ENCODE assay signal across 8 cellular contexts in genomic region chr18:3297025-3297984, GRCh38. TPM values are rescaled to one million over a fixed set of nuclear protein-coding genes. Genes with fewer than 3 reads are reported as not detected.
DNase-seq lines count a peak whose midpoint lies in the region; ATAC-seq and TF ChIP-seq lines count a peak whose summit lies in the region.

No MANE protein-coding gene starts in this region.

- no peaks in the 10 kb centered on the region for H3K9me3 ChIP-seq in liver (ENCODE audit: control insufficient read depth in 4 of 4, low read length in 3 of 4)

- WGBS in liver: 7% methylated on average over 18 of the region's 18 CpGs

- peak; percentile 56 to 75 for TF ChIP-seq RAD21 in liver (IDR thresholded peaks at IDR 0.05)

- H3K9ac ChIP-seq in liver (ENCODE audit: low read depth in 1 of 2, low read length in 2 of 2): peak overlapping the region in 1 of 2 donors; percentile 64

- H3K36me3 ChIP-seq in liver (ENCODE audit: control insufficient read depth in 4 of 4, insufficient read depth in 3 of 4, low read depth in 1 of 4, low read length in 3 of 4): no peaks in the 10 kb centered on the region

- H3K27ac ChIP-seq in liver (ENCODE audit: low read depth in 1 of 2, low read length in 2 of 2): peak overlapping the region in 1 of 2 donors; percentile 43

- peak overlapping the region; percentile 53 to 70 (median 64) for H3K4me3 ChIP-seq in liver (ENCODE audit: low read depth in 1 of 3, low read length in 3 of 3)

- ATAC-seq in GM18508 (IDR thresholded peaks at IDR 0.05; ENCODE audit: insufficient read depth, unreplicated experiment): peak; percentile 100
- peak; percentile 98 for ATAC-seq in HG02943 (IDR thresholded peaks at IDR 0.05; ENCODE audit: low read depth, unreplicated experiment)

- H3K27me3 ChIP-seq in liver (ENCODE audit: control insufficient read depth in 4 of 4, insufficient read depth in 4 of 4, low read length in 3 of 4): no peaks in the 10 kb centered on the region

- peak; percentile 91 for DNase-seq in NCI-H2227 (lab: John Stamatoyannopoulos, UW; ENCODE audit: unreplicated experiment)
- peak; percentile 97 for DNase-seq in activated CD4-positive, alpha-beta T cell treated with anti-CD3 and anti-CD28 coated beads for 48 hours
- peak; percentile 71 for DNase-seq in dedifferentiated amniotic fluid mesenchymal stem cell (ENCODE audit: extremely low spot score)
- peak; percentile 91 to 92 for DNase-seq in stimulated activated CD4-positive, alpha-beta T cell treated with anti-CD3 and anti-CD28 coated beads, Interleukin-2, amount 100 ng/mL, for 48 hours
- no peak for DNase-seq in NCI-H2107 (lab: John Stamatoyannopoulos, UW)

- peak; percentile 36 for TF ChIP-seq CTCF in liver (IDR thresholded peaks at IDR 0.05; ENCODE audit: low read depth, low read length, missing input control)

- peaks cover 0 to 6% (median 3%) of the 10 kb centered on the region in 4 donors for H3K4me1 ChIP-seq in liver (ENCODE audit: control insufficient read depth in 4 of 4, insufficient read depth in 4 of 4, low read length in 3 of 4)

TF ChIP-seq in liver, 16 proteins besides CTCF, POLR2A, EP300 and RAD21:
- TF ChIP-seq SP1 (IDR thresholded peaks at IDR 0.05): peak; percentile 12
- no peak for TF ChIP-seq REST (IDR thresholded peaks at IDR 0.05)
- no peak for TF ChIP-seq FOXA2 (IDR thresholded peaks at IDR 0.05)
- TF ChIP-seq, protein P1, sequence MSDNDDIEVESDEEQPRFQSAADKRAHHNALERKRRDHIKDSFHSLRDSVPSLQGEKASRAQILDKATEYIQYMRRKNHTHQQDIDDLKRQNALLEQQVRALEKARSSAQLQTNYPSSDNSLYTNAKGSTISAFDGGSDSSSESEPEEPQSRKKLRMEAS (IDR thresholded peaks at IDR 0.05): no peak
- no peak for TF ChIP-seq FOXA1 (IDR thresholded peaks at IDR 0.05)
- peak; percentile 54 to 58 for TF ChIP-seq JUND (IDR thresholded peaks at IDR 0.05)
- TF ChIP-seq TAF1 (conservative IDR thresholded peaks at IDR 0.05): no peak
- no peak for TF ChIP-seq GABPA (IDR thresholded peaks at IDR 0.05 in 1 of 2, conservative IDR thresholded peaks at IDR 0.05 in 1 of 2)
- no peak for TF ChIP-seq ZBTB33 (IDR thresholded peaks at IDR 0.05)
- TF ChIP-seq EGR1 (IDR thresholded peaks at IDR 0.05; ENCODE audit: low read depth in 2 of 2): no peak
- TF ChIP-seq NR2F2 (IDR thresholded peaks at IDR 0.05): no peak
- peak; percentile 47 for TF ChIP-seq YY1 (IDR thresholded peaks at IDR 0.05)
- no peak for TF ChIP-seq HNF4G (IDR thresholded peaks at IDR 0.05)
- TF ChIP-seq, protein P2, sequence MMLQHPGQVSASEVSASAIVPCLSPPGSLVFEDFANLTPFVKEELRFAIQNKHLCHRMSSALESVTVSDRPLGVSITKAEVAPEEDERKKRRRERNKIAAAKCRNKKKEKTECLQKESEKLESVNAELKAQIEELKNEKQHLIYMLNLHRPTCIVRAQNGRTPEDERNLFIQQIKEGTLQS (IDR thresholded peaks at IDR 0.05): peak; percentile 63
- peak; percentile 37 to 55 for TF ChIP-seq RXRA (IDR thresholded peaks at IDR 0.05)
- TF ChIP-seq HNF4A (conservative IDR thresholded peaks at IDR 0.05): peak; percentile 14 to 16

RNA-seq across cellular contexts. Expression of gene MYL12B, which starts 35.4 kb away (rescaled TPM):
- total RNA-seq in liver: 100 to 1,000 TPM; 106 to 111 TPM
- 100 to 1,000 TPM; 200 to 303 TPM for polyA plus RNA-seq in liver

RNA-seq across cellular contexts. Expression of gene MYL12A, which starts 49.7 kb away (rescaled TPM):
- 100 to 1,000 TPM; 158 to 178 TPM for total RNA-seq in liver
- polyA plus RNA-seq in liver: 100 to 1,000 TPM; 181 to 314 TPM
